In genomic region chr7:22814261-22815208, GRCh38 we compare ENCODE assay signal across 14 cellular contexts. TPM values are rescaled to one million over a fixed set of nuclear protein-coding genes. Genes with fewer than 3 reads are reported as not detected.
DNase-seq lines count a peak whose midpoint lies in the region; TF ChIP-seq lines count a peak whose summit lies in the region.
"Had no signal": no experiment of that assay in that cellular context is flagged by ENCODE, and none has a peak within 500 bp of the region (broad histone marks: within the 10 kb centered on the region; RNA-seq: fewer than 3 reads in every experiment).

No MANE protein-coding gene starts in this region.

- TF ChIP-seq CTCF in HFFc6 (IDR thresholded peaks at IDR 0.05): no peak
- no peak for TF ChIP-seq CTCF in esophagus squamous epithelium (IDR thresholded peaks at IDR 0.05)

- H3K27me3 ChIP-seq in esophagus squamous epithelium: no peaks in the 10 kb centered on the region
- H3K27me3 ChIP-seq: vagina had no signal

- no peak overlapping the region for H3K27ac ChIP-seq in esophagus squamous epithelium
- H3K27ac ChIP-seq: vagina had no signal

- TF ChIP-seq POLR2A in esophagus squamous epithelium (IDR thresholded peaks at IDR 0.05): no peak

- DNase-seq in Caki2 (ENCODE audit: low read depth) (peak; percentile 13), HFFc6 (no peak), SW480 (ENCODE audit: low spot score) (peak; percentile 68), hepatic stellate cell (ENCODE audit: low spot score) (peak; percentile 40), midbrain (lab: John Stamatoyannopoulos, UW) (no peak), CD1c-positive myeloid dendritic cell (ENCODE audit: extremely low spot score) (no peak), AML-193 (lab: John Stamatoyannopoulos, UW) (no peak), esophagus squamous epithelium (lab: John Stamatoyannopoulos, UW) (no peak)
- DNase-seq: activated CD4-positive, alpha-beta T cell treated with anti-CD3 and anti-CD28 coated beads, Interleukin-2, amount 50 U/mL, for 48 hours; DMS79; naive B cell; NCI-H526 had no signal

- peak overlapping the region; percentile 66 for H3K27ac Mint-ChIP-seq in HFFc6

- H3K9me3 ChIP-seq in esophagus squamous epithelium: no peaks in the 10 kb centered on the region
- H3K9me3 ChIP-seq: vagina had no signal

- H3K4me1 Mint-ChIP-seq in HFFc6 (ENCODE audit: low read depth): peaks cover 31% of the 10 kb centered on the region

- intact Hi-C loops in esophagus squamous epithelium (cut with DNase I): no loop called here

- in situ Hi-C loops in Caki2 (cut with HindIII; ENCODE audit: low pct_unique_long_range_greater_than_20kb, low sequenced_read_pairs): no loop called here

- peaks cover 0 to 79% (median 8%) of the 10 kb centered on the region in 3 donors for H3K36me3 ChIP-seq in esophagus squamous epithelium

- peaks cover 0 to 13% (median 0%) of the 10 kb centered on the region in 3 donors for H3K4me1 ChIP-seq in esophagus squamous epithelium

- H3K4me3 ChIP-seq in esophagus squamous epithelium: no peak overlapping the region
- H3K4me3 ChIP-seq: vagina had no signal

- no peak overlapping the region for H3K4me3 Mint-ChIP-seq in HFFc6
- H3K4me3 Mint-ChIP-seq: naive B cell had no signal

- H3K27me3 Mint-ChIP-seq in HFFc6 (ENCODE audit: insufficient read depth): peaks cover 1% of the 10 kb centered on the region
- H3K27me3 Mint-ChIP-seq: naive B cell had no signal

- WGBS in esophagus squamous epithelium, 2 donors: 81 to 83% methylated on average over 10 of the region's 10 CpGs

- H3K9me3 Mint-ChIP-seq in HFFc6: no peaks in the 10 kb centered on the region
- H3K9me3 Mint-ChIP-seq: activated naive CD4-positive, alpha-beta T cell treated with anti-CD3 and anti-CD28 coated beads, Interleukin-2, amount 50 U/mL, for 72 hours; naive B cell had no signal

- H3K36me3 Mint-ChIP-seq in HFFc6 (ENCODE audit: low read depth): peaks cover 28% of the 10 kb centered on the region
- H3K36me3 Mint-ChIP-seq: activated naive CD4-positive, alpha-beta T cell treated with anti-CD3 and anti-CD28 coated beads, Interleukin-2, amount 50 U/mL, for 72 hours had no signal

RNA-seq across cellular contexts. Expression of gene TOMM7, which starts 8.1 kb away (rescaled TPM):
- 160 and 274 TPM in 2 replicates for total RNA-seq in Caki2 (2014; rRNA removed; shearing (Covaris generic); ENCODE audit: low replicate concordance)
- total RNA-seq in HFFc6 (2021; fragmentation: NEBNext Ultra II Directional; extraction: Animal tissue kit (Norgen Biotek cat#: 25700)): 100 to 1,000 TPM; 234 to 372 (median 324) TPM
- total RNA-seq in esophagus squamous epithelium: 100 to 1,000 TPM in 2 of 4 donors, 10 to 100 TPM in 2; 73.2 to 217 (median 126) TPM

Comparison
In these comparisons a context has a peak if more than half of its experiments do, and no peak if none do; other contexts are left out.
1. DNase-seq: peak in Caki2 (single experiment), SW480 (single experiment) and hepatic stellate cell (single experiment); none in HFFc6 (single experiment), midbrain (single experiment), CD1c-positive myeloid dendritic cell (single experiment), AML-193 (0 of 2) and esophagus squamous epithelium (single experiment).